ENCODE assay signal across 19 cellular contexts in genomic region chr17:12647023-12647422, GRCh38. TPM values are rescaled to one million over a fixed set of nuclear protein-coding genes. Genes with fewer than 3 reads are reported as not detected.
"Had no signal": no experiment of that assay in that cellular context is flagged by ENCODE, and none has a peak within 500 bp of the region (broad histone marks: within the 10 kb centered on the region; RNA-seq: fewer than 3 reads in every experiment).

No MANE protein-coding gene starts in this region.

- H3K9me3 ChIP-seq: heart left ventricle, mucosa of descending colon, neutrophil, psoas muscle, right lobe of liver, tibial artery, upper lobe of right lung, vagina had no signal

- ATAC-seq: effector memory CD8-positive, alpha-beta T cell; heart left ventricle; left colon; mucosa of descending colon; naive thymus-derived CD8-positive, alpha-beta T cell; psoas muscle; right lobe of liver; stimulated activated memory B cell treated with anti-CD40 and anti-IgM and Interleukin-4, amounts not matched to agents 10 μg/mL and 1 μg/mL and 100 μg/mL, for 72 hours; upper lobe of right lung had no signal

- H3K4me1 ChIP-seq: psoas muscle, right lobe of liver, upper lobe of right lung, vagina had no signal

- DNase-seq: effector memory CD8-positive, alpha-beta T cell; heart left ventricle; hippocampal formation; left colon; mammary epithelial cell; mucosa of descending colon; naive thymus-derived CD8-positive, alpha-beta T cell; psoas muscle; retina; right lobe of liver; stimulated activated CD4-positive, alpha-beta T cell treated with anti-CD3 and anti-CD28 coated beads, Interleukin-15, amount 100 ng/mL, for 24 hours; stimulated activated CD4-positive, alpha-beta T cell treated with anti-CD3 and anti-CD28 coated beads, Interleukin-1b, Interleukin-23, amount 100 ng/mL, for 48 hours; stimulated activated CD4-positive, alpha-beta T cell treated with anti-CD3 and anti-CD28 coated beads, Interleukin-4, amount 100 ng/mL, for 24 hours; tibial artery; upper lobe of right lung had no signal

- H3K4me3 ChIP-seq: heart left ventricle, mucosa of descending colon, psoas muscle, right lobe of liver, tibial artery, upper lobe of right lung, vagina had no signal

- H3K27ac ChIP-seq: heart left ventricle, neutrophil, psoas muscle, right lobe of liver, tibial artery, upper lobe of right lung, vagina had no signal

- H3K27me3 ChIP-seq: heart left ventricle, neutrophil, right lobe of liver, tibial artery, upper lobe of right lung, vagina had no signal

- H3K36me3 ChIP-seq: heart left ventricle, neutrophil, right lobe of liver, tibial artery, upper lobe of right lung, vagina had no signal

RNA-seq across cellular contexts. Expression of gene MYOCD, which starts 18.7 kb away (rescaled TPM):
- total RNA-seq: mammary epithelial cell; naive thymus-derived CD8-positive, alpha-beta T cell had no signal
- polyA plus RNA-seq: mammary epithelial cell; naive thymus-derived CD8-positive, alpha-beta T cell; neural cell had no signal
